ENCODE assay signal across 21 cellular contexts in genomic region chr2:171025199-171025598, GRCh38.
"Had no signal": no experiment of that assay in that cellular context is flagged by ENCODE, and none has a peak within 500 bp of the region (broad histone marks: within the 10 kb centered on the region; RNA-seq: fewer than 3 reads in every experiment).

No MANE protein-coding gene starts in this region.

- FAIRE-seq: endometrium, keratinocyte had no signal

- H3K4me3 ChIP-seq: gastrocnemius medialis, heart right ventricle, left ventricle myocardium inferior, lower lobe of right lung, right atrium auricular region, smooth muscle cell, tibial artery, upper lobe of left lung, vagina had no signal

- H3K27me3 Mint-ChIP-seq: naive B cell; stimulated activated naive CD8-positive, alpha-beta T cell treated with anti-CD3 and anti-CD28 coated beads, Interleukin-15, Interleukin-2, amounts not matched to agents 100 ng/mL and 50 ng/mL, for 24 hours had no signal

- H3K27ac Mint-ChIP-seq: naive B cell; stimulated activated effector memory CD8-positive, alpha-beta T cell treated with anti-CD3 and anti-CD28 coated beads, Interleukin-12 subunit alpha, Interleukin-12 subunit beta, amount 100 ng/mL, for 72 hours had no signal

- H3K9me3 Mint-ChIP-seq: naive B cell; stimulated activated effector memory CD8-positive, alpha-beta T cell treated with anti-CD3 and anti-CD28 coated beads, Interleukin-12 subunit alpha, Interleukin-12 subunit beta, amount 100 ng/mL, for 72 hours; stimulated activated naive CD8-positive, alpha-beta T cell treated with anti-CD3 and anti-CD28 coated beads, Interleukin-15, Interleukin-2, amounts not matched to agents 100 ng/mL and 50 ng/mL, for 24 hours had no signal

- H3K27ac ChIP-seq: gastrocnemius medialis, heart right ventricle, left ventricle myocardium inferior, lower lobe of right lung, neutrophil, right atrium auricular region, tibial artery, upper lobe of left lung, vagina had no signal

- H3K4me1 ChIP-seq: gastrocnemius medialis, heart right ventricle, left ventricle myocardium inferior, lower lobe of right lung, right atrium auricular region, tibial artery, upper lobe of left lung, vagina had no signal

- DNase-seq: effector memory CD4-positive, alpha-beta T cell; gastrocnemius medialis; heart right ventricle; left cardiac atrium; left ventricle myocardium inferior; lower lobe of right lung; mesenchymal stem cell; naive B cell; stimulated activated CD4-positive, alpha-beta T cell treated with anti-CD3 and anti-CD28 coated beads, Interleukin-4, amount 100 ng/mL, for 1 hour; stimulated activated CD8-positive, alpha-beta memory T cell treated with anti-CD3 and anti-CD28 coated beads, Interleukin-4, amount 100 ng/mL, for 48 hours; tibial artery; upper lobe of left lung had no signal

- ATAC-seq: esophagus mucosa; gastrocnemius medialis; heart right ventricle; left cardiac atrium; lower lobe of right lung; stimulated activated effector memory CD8-positive, alpha-beta T cell treated with anti-CD3 and anti-CD28 coated beads, Interleukin-12 subunit alpha, Interleukin-12 subunit beta, amount 100 ng/mL, for 72 hours had no signal

- H3K9me3 ChIP-seq: gastrocnemius medialis, heart right ventricle, left ventricle myocardium inferior, lower lobe of right lung, neutrophil, right atrium auricular region, tibial artery, upper lobe of left lung, vagina had no signal

- H3K27me3 ChIP-seq: gastrocnemius medialis, heart right ventricle, neutrophil, right atrium auricular region, tibial artery, upper lobe of left lung, vagina had no signal

- H3K4me3 Mint-ChIP-seq: naive B cell; stimulated activated effector memory CD8-positive, alpha-beta T cell treated with anti-CD3 and anti-CD28 coated beads, Interleukin-12 subunit alpha, Interleukin-12 subunit beta, amount 100 ng/mL, for 72 hours; stimulated activated naive CD8-positive, alpha-beta T cell treated with anti-CD3 and anti-CD28 coated beads, Interleukin-15, Interleukin-2, amounts not matched to agents 100 ng/mL and 50 ng/mL, for 24 hours had no signal

- H3K4me2 ChIP-seq: smooth muscle cell had no signal

- H3K4me1 Mint-ChIP-seq: stimulated activated effector memory CD8-positive, alpha-beta T cell treated with anti-CD3 and anti-CD28 coated beads, Interleukin-12 subunit alpha, Interleukin-12 subunit beta, amount 100 ng/mL, for 72 hours had no signal
